Comparison of ENCODE assay signal across 19 cellular contexts in genomic region chr14:105053996-105054395, GRCh38. TPM values are rescaled to one million over a fixed set of nuclear protein-coding genes. Genes with fewer than 3 reads are reported as not detected.
"Had no signal": no experiment of that assay in that cellular context is flagged by ENCODE, and none has a peak within 500 bp of the region (broad histone marks: within the 10 kb centered on the region; RNA-seq: fewer than 3 reads in every experiment).

No MANE protein-coding gene starts in this region.

- H3K27me3 Mint-ChIP-seq: activated B cell treated with CpG ODN at 0.5 μM for 24 hours; activated T-helper 17 cell treated with anti-CD3 and anti-CD28 coated beads, Interleukin-2, amount 50 U/mL, for 72 hours had no signal

- H3K27ac ChIP-seq: ascending aorta, breast epithelium, lower lobe of right lung, ovary, thoracic aorta had no signal

- H3K4me3 ChIP-seq: ascending aorta, breast epithelium, lower lobe of right lung, ovary, thoracic aorta had no signal

- DNase-seq: activated B cell treated with CpG ODN at 0.5 μM for 24 hours; activated CD4-positive, alpha-beta T cell treated with anti-CD3 and anti-CD28 coated beads for 48 hours; activated CD8-positive, alpha-beta memory T cell treated with anti-CD3 and anti-CD28 coated beads, Interleukin-2, amount 50 U/mL, for 48 hours; cerebellar nuclear complex; effector CD8-positive, alpha-beta T cell; foreskin fibroblast; hippocampal formation; kidney glomerular epithelial cell; lower lobe of right lung; ovary; T-helper 2 cell had no signal

- H3K4me3 Mint-ChIP-seq: activated B cell treated with CpG ODN at 0.5 μM for 24 hours; activated T-helper 17 cell treated with anti-CD3 and anti-CD28 coated beads, Interleukin-2, amount 50 U/mL, for 72 hours; mesothelial cell of epicardium; neural crest cell had no signal

- FAIRE-seq: endothelial cell of umbilical vein had no signal

- H3K27ac Mint-ChIP-seq: activated T-helper 17 cell treated with anti-CD3 and anti-CD28 coated beads, Interleukin-2, amount 50 U/mL, for 72 hours; mesothelial cell of epicardium had no signal

- H3K9me3 Mint-ChIP-seq: activated B cell treated with CpG ODN at 0.5 μM for 24 hours; activated T-helper 17 cell treated with anti-CD3 and anti-CD28 coated beads, Interleukin-2, amount 50 U/mL, for 72 hours; neural crest cell had no signal

- H3K9me3 ChIP-seq: ascending aorta, breast epithelium, lower lobe of right lung, ovary, thoracic aorta had no signal

- H3K4me1 Mint-ChIP-seq: neural crest cell had no signal

- H3K36me3 Mint-ChIP-seq: mesothelial cell of epicardium had no signal

- H3K4me1 ChIP-seq: ascending aorta, breast epithelium had no signal

- H3K27me3 ChIP-seq: ascending aorta, breast epithelium, ovary had no signal

- ATAC-seq: activated T-helper 17 cell treated with anti-CD3 and anti-CD28 coated beads, Interleukin-2, amount 50 U/mL, for 72 hours; lower lobe of right lung; sciatic nerve had no signal

- H3K36me3 ChIP-seq: ascending aorta, breast epithelium, ovary, thoracic aorta had no signal

RNA-seq across cellular contexts. Expression of gene GPR132, which starts 11.2 kb away (rescaled TPM):
- total RNA-seq: ascending aorta, endothelial cell of umbilical vein, neural crest cell had no signal
- polyA plus RNA-seq: endothelial cell of umbilical vein had no signal
